In the genomic region with DNA sequence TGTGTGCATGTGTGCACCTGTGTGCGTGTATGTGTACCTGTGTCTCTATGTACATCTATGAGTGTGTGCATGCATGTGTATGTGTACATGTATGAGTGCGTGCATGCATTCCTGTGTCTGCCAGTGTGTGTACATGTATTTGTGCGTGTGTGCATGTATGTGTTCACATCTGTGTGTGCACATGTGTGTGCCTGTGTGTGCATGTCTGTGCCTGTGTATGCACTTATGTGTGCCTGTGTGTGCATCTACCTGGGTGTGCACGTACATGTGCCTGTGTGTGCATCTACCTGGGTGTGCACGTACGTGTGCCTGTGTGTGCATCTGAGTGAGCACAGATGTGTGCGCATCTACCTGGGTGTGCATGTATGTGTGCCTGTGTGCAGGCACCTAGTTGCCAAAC, we compare ENCODE assay signal across 19 cellular contexts.
DNase-seq lines count a peak whose midpoint lies in the region; ATAC-seq and TF ChIP-seq lines count a peak whose summit lies in the region.
"Had no signal": no experiment of that assay in that cellular context is flagged by ENCODE, and none has a peak within 500 bp of the region (broad histone marks: within the 10 kb centered on the region; RNA-seq: fewer than 3 reads in every experiment).

No MANE protein-coding gene starts in this region.

- no peaks in the 10 kb centered on the region for H3K36me3 ChIP-seq in osteoblast (ENCODE audit: insufficient read depth, low read length)
- H3K36me3 ChIP-seq: BLaER1, Peyer's patch had no signal

- no peak overlapping the region for H3K27ac ChIP-seq in osteoblast (ENCODE audit: low read depth, low read length)
- H3K27ac ChIP-seq: BLaER1, Peyer's patch, SJSA1 had no signal

- H2AFZ ChIP-seq in osteoblast (ENCODE audit: low read length) = no peak overlapping the region

- H3K4me2 ChIP-seq in osteoblast (ENCODE audit: insufficient read depth, low read length) = no peak overlapping the region
- H3K4me2 ChIP-seq: BLaER1 had no signal

- H4K20me1 ChIP-seq in osteoblast (ENCODE audit: insufficient read depth, low read length) = no peaks in the 10 kb centered on the region

- H3K79me2 ChIP-seq in osteoblast (ENCODE audit: insufficient read depth, low read length) = no peaks in the 10 kb centered on the region

- no peak for TF ChIP-seq CTCF in osteoblast (IDR thresholded peaks at IDR 0.05; ENCODE audit: extremely low read depth, low read depth, low read length)

- peak; percentile 41 for DNase-seq in activated effector memory CD4-positive, alpha-beta T cell treated with anti-CD3 and anti-CD28 coated beads, Interleukin-2, amount 50 U/mL, for 16 hours
- no peak for DNase-seq in activated effector memory CD4-positive, alpha-beta T cell treated with Interleukin-2 at 50 U/mL for 16 hours
- DNase-seq in ecto neural progenitor cell (ENCODE audit: low spot score) (peak; percentile 22), osteoblast (ENCODE audit: insufficient read length, low spot score, missing footprints) (peak; percentile 26), occipital lobe (lab: John Stamatoyannopoulos, UW) (no peak)
- DNase-seq: DMS 273 treated with DMSO at 0.1 percent for 48 hours, DMS79 treated with DMSO at 0.1 percent for 48 hours, Kasumi-1, NCI-H1417, NCI-H1694 treated with DMSO at 0.1 percent for 48 hours, NCI-H2081 treated with DMSO at 0.1 percent for 48 hours, NCI-H446, NCI-H526 had no signal

- peaks cover 13% of the 10 kb centered on the region for H3K4me1 ChIP-seq in osteoblast (ENCODE audit: insufficient read depth, low read length)

- no peak overlapping the region for H3K4me3 ChIP-seq in osteoblast (ENCODE audit: insufficient read depth, low read length)
- H3K4me3 ChIP-seq: BLaER1, GM12878, Peyer's patch, SJSA1 had no signal

- H3K27me3 ChIP-seq in osteoblast (ENCODE audit: insufficient read depth, low read length) = no peaks in the 10 kb centered on the region
- H3K27me3 ChIP-seq: Peyer's patch, SJSA1 had no signal

- H3K9me3 ChIP-seq in osteoblast (ENCODE audit: low read depth, low read length) = no peaks in the 10 kb centered on the region
- H3K9me3 ChIP-seq: Peyer's patch had no signal

- ATAC-seq in HG02798 (IDR thresholded peaks at IDR 0.05; ENCODE audit: poor library complexity, unreplicated experiment) = no peak
- no peak for ATAC-seq in HG02610 (IDR thresholded peaks at IDR 0.05; ENCODE audit: unreplicated experiment)
- ATAC-seq: GM12878 had no signal

Comparison
In these comparisons a context has a peak if more than half of its experiments do, and no peak if none do; other contexts are left out.
1. DNase-seq: peak in activated effector memory CD4-positive, alpha-beta T cell treated with anti-CD3 and anti-CD28 coated beads, Interleukin-2, amount 50 U/mL, for 16 hours (single experiment), ecto neural progenitor cell (single experiment) and osteoblast (single experiment); none in activated effector memory CD4-positive, alpha-beta T cell treated with Interleukin-2 at 50 U/mL for 16 hours (single experiment) and occipital lobe (single experiment).